In genomic region chr16:69318911-69319289, GRCh38 we compare ENCODE assay signal across 18 cellular contexts.
"Had no signal": no experiment of that assay in that cellular context is flagged by ENCODE, and none has a peak within 500 bp of the region (broad histone marks: within the 10 kb centered on the region; RNA-seq: fewer than 3 reads in every experiment).

No MANE protein-coding gene starts in this region.

- ATAC-seq: activated CD4-positive, alpha-beta T cell treated with anti-CD3 and anti-CD28 coated beads for 36 hours; stimulated activated naive CD8-positive, alpha-beta T cell treated with anti-CD3 and anti-CD28 coated beads, Interleukin-15, Interleukin-2, amounts not matched to agents 100 U/mL and 50 U/mL, for 24 hours had no signal

- H3K36me3 ChIP-seq: uterus had no signal

- H3K9me3 ChIP-seq: tibial artery, uterus had no signal

- H3K27ac ChIP-seq: tibial artery, uterus, WERI-Rb-1 had no signal

- H3K4me3 ChIP-seq: dorsolateral prefrontal cortex, lung, tibial artery, uterus had no signal

- DNase-seq: activated CD4-positive, alpha-beta memory T cell treated with anti-CD3 and anti-CD28 coated beads, Interleukin-2, amount 10 ng/mL, durations not matched to agents 7 days and 5 days; activated CD4-positive, alpha-beta T cell treated with anti-CD3 and anti-CD28 coated beads for 36 hours; activated naive CD4-positive, alpha-beta T cell; caudate nucleus; foreskin fibroblast; hippocampal formation; midbrain; nucleus accumbens; stimulated activated CD4-positive, alpha-beta T cell treated with anti-CD3 and anti-CD28 coated beads, Interleukin-12 subunit alpha, Interleukin-12 subunit beta, amount 100 ng/mL, for 4 hours; stimulated activated CD4-positive, alpha-beta T cell treated with anti-CD3 and anti-CD28 coated beads, Interleukin-1b, Interleukin-23, amount 100 ng/mL, for 48 hours; stimulated activated naive CD8-positive, alpha-beta T cell treated with anti-CD3 and anti-CD28 coated beads, Interleukin-15, Interleukin-2, amounts not matched to agents 100 U/mL and 50 U/mL, for 24 hours; substantia nigra; SW 1271; WERI-Rb-1 had no signal

- H3K4me1 ChIP-seq: uterus had no signal

- H3K27me3 ChIP-seq: dorsolateral prefrontal cortex, tibial artery, uterus had no signal
